8 cellular contexts compared by ENCODE assay signal in genomic region chr3:141368925-141369794, GRCh38. TPM values are rescaled to one million over a fixed set of nuclear protein-coding genes. Genes with fewer than 3 reads are reported as not detected.
DNase-seq lines count a peak whose midpoint lies in the region; ATAC-seq and TF ChIP-seq lines count a peak whose summit lies in the region.

No MANE protein-coding gene starts in this region.

- H3K27ac Mint-ChIP-seq in natural killer cell treated with Interleukin-12 subunit alpha and Interleukin-12 subunit beta and Interleukin-15 and Interleukin-18, amount 100 ng/mL, for 72 hours, result peak overlapping the region; percentile 54 to 72
- peak overlapping the region in 1 of 2 donors; percentile 87 for H3K27ac Mint-ChIP-seq in natural killer cell

- DNase-seq in natural killer cell treated with Interleukin-12 subunit alpha and Interleukin-12 subunit beta and Interleukin-15 and Interleukin-18, amount 100 ng/mL, for 72 hours (ENCODE audit: low spot score), result no peak
- DNase-seq in natural killer cell, result no peak
- DNase-seq in cardiac fibroblast (ENCODE audit: low read depth in 2 of 2), result peak; percentile 94 to 95
- no peak for DNase-seq in NCI-H1694 (lab: John Stamatoyannopoulos, UW)
- no peak for DNase-seq in activated naive CD4-positive, alpha-beta T cell treated with anti-CD3 and anti-CD28 coated beads, Interleukin-2, amount 50 U/mL, for 16 hours
- no peak for DNase-seq in H4 (ENCODE audit: low spot score)

- H3K4me1 Mint-ChIP-seq in natural killer cell treated with Interleukin-12 subunit alpha and Interleukin-12 subunit beta and Interleukin-15 and Interleukin-18, amount 100 ng/mL, for 72 hours (ENCODE audit: low read depth in 2 of 2), result peaks cover 19 to 25% of the 10 kb centered on the region in 2 donors
- peaks cover 9 to 24% of the 10 kb centered on the region in 2 donors for H3K4me1 Mint-ChIP-seq in natural killer cell

- no peaks in the 10 kb centered on the region for H3K36me3 ChIP-seq in mucosa of stomach (ENCODE audit: control insufficient read depth, insufficient read depth, low read length)

- H3K27me3 Mint-ChIP-seq in natural killer cell treated with Interleukin-12 subunit alpha and Interleukin-12 subunit beta and Interleukin-15 and Interleukin-18, amount 100 ng/mL, for 72 hours, result no peaks in the 10 kb centered on the region
- H3K27me3 Mint-ChIP-seq in natural killer cell (ENCODE audit: low read depth in 2 of 2), result no peaks in the 10 kb centered on the region

- no peaks in the 10 kb centered on the region for H3K27me3 ChIP-seq in mucosa of stomach (ENCODE audit: control insufficient read depth, insufficient read depth, low read length)

- ATAC-seq in natural killer cell treated with Interleukin-12 subunit alpha and Interleukin-12 subunit beta and Interleukin-15 and Interleukin-18, amount 100 ng/mL, for 72 hours, result no peak
- ATAC-seq in natural killer cell (no peak), HG03039 (IDR thresholded peaks at IDR 0.05; ENCODE audit: unreplicated experiment) (no peak)

- H3K9me3 ChIP-seq in mucosa of stomach (ENCODE audit: control insufficient read depth, low read length), result no peaks in the 10 kb centered on the region

- TF ChIP-seq CTCF in natural killer cell (IDR thresholded peaks at IDR 0.05) (no peak), cardiac fibroblast (IDR thresholded peaks at IDR 0.05; ENCODE audit: low read depth, low read length) (no peak)

- no peaks in the 10 kb centered on the region for H3K36me3 Mint-ChIP-seq in natural killer cell treated with Interleukin-12 subunit alpha and Interleukin-12 subunit beta and Interleukin-15 and Interleukin-18, amount 100 ng/mL, for 72 hours
- no peaks in the 10 kb centered on the region for H3K36me3 Mint-ChIP-seq in natural killer cell

- H3K9me3 Mint-ChIP-seq in natural killer cell treated with Interleukin-12 subunit alpha and Interleukin-12 subunit beta and Interleukin-15 and Interleukin-18, amount 100 ng/mL, for 72 hours, result no peaks in the 10 kb centered on the region
- H3K9me3 Mint-ChIP-seq in natural killer cell, result no peaks in the 10 kb centered on the region

- H3K4me3 Mint-ChIP-seq in natural killer cell treated with Interleukin-12 subunit alpha and Interleukin-12 subunit beta and Interleukin-15 and Interleukin-18, amount 100 ng/mL, for 72 hours, result peak overlapping the region; percentile 14
- no peak overlapping the region for H3K4me3 Mint-ChIP-seq in natural killer cell

- intact Hi-C loops in natural killer cell (cut with micrococcal nuclease), result no loop called here

- H3K4me1 ChIP-seq in mucosa of stomach (ENCODE audit: control insufficient read depth, insufficient read depth, low read length), result peaks cover 40% of the 10 kb centered on the region

- H3K9ac ChIP-seq in mucosa of stomach (ENCODE audit: low read length), result peak overlapping the region; percentile 71

- H3K4me3 ChIP-seq in cardiac fibroblast (replicated peaks in 1 of 2; ENCODE audit: low read depth in 2 of 2, low read length in 2 of 2), result peak overlapping the region; percentile 36 to 64
- peak overlapping the region; percentile 25 for H3K4me3 ChIP-seq in mucosa of stomach (ENCODE audit: low read length)

RNA-seq across cellular contexts. Expression of gene ZBTB38, which starts 0.9 kb away (rescaled TPM):
- 10 to 100 TPM; 24.5 to 29.5 TPM for total RNA-seq in natural killer cell treated with Interleukin-12 subunit alpha and Interleukin-12 subunit beta and Interleukin-15 and Interleukin-18, amount 100 ng/mL, for 72 hours
- 10 to 100 TPM; 40.3 to 68.3 (median 56.7) TPM for total RNA-seq in natural killer cell
- 33.3 and 49.0 TPM in 2 replicates for total RNA-seq in H4 (2014; rRNA removed; shearing (Covaris generic))

Comparison
In these comparisons a context has a peak if more than half of its experiments do, and no peak if none do; other contexts are left out.
1. DNase-seq: peak in cardiac fibroblast (2 of 2); none in natural killer cell treated with Interleukin-12 subunit alpha and Interleukin-12 subunit beta and Interleukin-15 and Interleukin-18, amount 100 ng/mL, for 72 hours (single experiment), natural killer cell (single experiment), NCI-H1694 (single experiment), activated naive CD4-positive, alpha-beta T cell treated with anti-CD3 and anti-CD28 coated beads, Interleukin-2, amount 50 U/mL, for 16 hours (single experiment) and H4 (single experiment).